17 cellular contexts compared by ENCODE assay signal in the genomic region with DNA sequence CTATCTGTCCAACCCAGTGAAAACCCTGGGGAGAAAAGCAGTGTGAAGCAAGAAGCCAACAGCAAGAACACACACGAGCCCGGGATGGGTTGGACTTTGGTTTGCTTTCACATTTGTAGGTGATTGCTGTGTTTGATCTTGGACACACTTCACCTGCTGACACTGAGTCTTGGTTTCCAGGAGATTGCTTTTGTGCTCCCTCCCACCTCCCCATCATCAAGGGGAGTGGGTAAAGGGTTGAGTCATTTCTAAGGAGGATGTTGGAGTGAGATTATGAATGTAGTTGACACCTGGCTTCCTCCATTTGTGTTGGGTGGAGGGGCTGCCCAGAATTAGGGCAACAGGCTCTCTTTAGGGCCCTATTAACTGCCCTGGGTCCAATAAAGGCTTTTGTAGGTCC. TPM values are rescaled to one million over a fixed set of nuclear protein-coding genes. Genes with fewer than 3 reads are reported as not detected.
DNase-seq lines count a peak whose midpoint lies in the region; ATAC-seq and TF ChIP-seq lines count a peak whose summit lies in the region.
"Had no signal": no experiment of that assay in that cellular context is flagged by ENCODE, and none has a peak within 500 bp of the region (broad histone marks: within the 10 kb centered on the region; RNA-seq: fewer than 3 reads in every experiment).

No MANE protein-coding gene starts in this region.

- TF ChIP-seq CTCF in GM12865 (IDR thresholded peaks at IDR 0.05; ENCODE audit: insufficient read depth, low read depth, low read length, missing control alignments), result no peak
- no peak for TF ChIP-seq CTCF in right lobe of liver (IDR thresholded peaks at IDR 0.05)

- 33% methylated on average over 2 of the region's 2 CpGs for WGBS in right lobe of liver (ENCODE audit: insufficient coverage, low coverage, low lambda C conversion rate, missing lambda C conversion rate)

- H3K36me3 ChIP-seq in right lobe of liver, result no peaks in the 10 kb centered on the region
- H3K36me3 ChIP-seq: brain microvascular endothelial cell, thoracic aorta had no signal

- H3K27ac ChIP-seq in right lobe of liver, result no peak overlapping the region
- H3K27ac ChIP-seq: brain microvascular endothelial cell, coronary artery, RWPE1, thoracic aorta had no signal

- H3K9me3 ChIP-seq in right lobe of liver, result no peaks in the 10 kb centered on the region
- H3K9me3 ChIP-seq: thoracic aorta had no signal

- DNase-seq in GM12865 (ENCODE audit: low read depth) (peak; percentile 67), GM19240 (ENCODE audit: insufficient read length, low spot score) (peak; percentile 26), LoVo (ENCODE audit: low spot score) (peak; percentile 23), right lobe of liver (no peak), NCI-H2029 (lab: John Stamatoyannopoulos, UW) (no peak), Right ventricle myocardium superior (no peak)
- DNase-seq: brain microvascular endothelial cell, COR-L47, islet precursor cell, NCI-H1417, NCI-H2171, NCI-H774 had no signal

- no peaks in the 10 kb centered on the region for H3K27me3 ChIP-seq in right lobe of liver
- H3K27me3 ChIP-seq: brain microvascular endothelial cell had no signal

- no peaks in the 10 kb centered on the region for H3K4me1 ChIP-seq in right lobe of liver

- no peak overlapping the region for H3K4me3 ChIP-seq in GM12865 (ENCODE audit: low read depth, low read length)
- no peak overlapping the region for H3K4me3 ChIP-seq in right lobe of liver
- H3K4me3 ChIP-seq: coronary artery, smooth muscle cell, thoracic aorta had no signal

- no peak for TF ChIP-seq POLR2A in right lobe of liver (IDR thresholded peaks at IDR 0.05)

- ATAC-seq in right lobe of liver (peak in 3 of 4 donors; percentile 46 to 63 (median 56)), HG03196 (IDR thresholded peaks at IDR 0.05; ENCODE audit: unreplicated experiment) (no peak), Right ventricle myocardium superior (ENCODE audit: poor library complexity) (no peak)

- intact Hi-C loops in right lobe of liver (cut with DNase I) (no loop called here), Right ventricle myocardium superior (cut with DNase I) (no loop called here)

RNA-seq across cellular contexts. Expression of gene ANKDD1B, which starts 37.5 kb away (rescaled TPM):
- total RNA-seq in right lobe of liver, result under 1 TPM in 2 of 6 experiments, not detected in 4; 0.17 to 0.26 TPM
- not detected for total RNA-seq in Right ventricle myocardium superior

Comparison
In these comparisons a context has a peak if more than half of its experiments do, and no peak if none do; other contexts are left out.
1. DNase-seq: peak in GM12865 (single experiment), GM19240 (single experiment) and LoVo (single experiment); none in right lobe of liver (0 of 3), NCI-H2029 (single experiment) and Right ventricle myocardium superior (single experiment).
2. ATAC-seq: peak in right lobe of liver (3 of 4); none in HG03196 (single experiment) and Right ventricle myocardium superior (single experiment).